In genomic region chr7:76291346-76292205, GRCh38 we compare ENCODE assay signal across 8 cellular contexts. TPM values are rescaled to one million over a fixed set of nuclear protein-coding genes. Genes with fewer than 3 reads are reported as not detected.
DNase-seq lines count a peak whose midpoint lies in the region; ATAC-seq and TF ChIP-seq lines count a peak whose summit lies in the region.

No MANE protein-coding gene starts in this region.

- no peaks in the 10 kb centered on the region for H3K27me3 ChIP-seq in testis

- DNase-seq in EL, result peak; percentile 99
- peak; percentile 94 to 96 for DNase-seq in Kasumi-1 (lab: John Stamatoyannopoulos, UW)
- DNase-seq in SK-N-MC (ENCODE audit: low read depth, low spot score), result no peak
- DNase-seq in glomerular visceral epithelial cell (ENCODE audit: extremely low spot score), result peak; percentile 98
- DNase-seq in osteocyte (ENCODE audit: extremely low spot score, unreplicated experiment), result peak; percentile 98
- peak; percentile 91 for DNase-seq in testis

- H3K36me3 ChIP-seq in SK-N-MC (ENCODE audit: insufficient read depth, low read length), result no peaks in the 10 kb centered on the region
- H3K36me3 ChIP-seq in testis (ENCODE audit: low read depth, missing control alignments), result no peaks in the 10 kb centered on the region

- no peaks in the 10 kb centered on the region for H3K27me3 Mint-ChIP-seq in activated naive CD4-positive, alpha-beta T cell treated with anti-CD3 and anti-CD28 coated beads, Interleukin-2, amount 50 U/mL, for 24 hours
- H3K27me3 Mint-ChIP-seq in osteocyte (ENCODE audit: unreplicated experiment), result no peaks in the 10 kb centered on the region

- H3K9me3 Mint-ChIP-seq in activated naive CD4-positive, alpha-beta T cell treated with anti-CD3 and anti-CD28 coated beads, Interleukin-2, amount 50 U/mL, for 24 hours, result no peaks in the 10 kb centered on the region
- H3K9me3 Mint-ChIP-seq in osteocyte (ENCODE audit: unreplicated experiment), result no peaks in the 10 kb centered on the region

- H3K9me3 ChIP-seq in SK-N-MC (ENCODE audit: low read depth, low read length), result no peaks in the 10 kb centered on the region
- H3K9me3 ChIP-seq in testis, result no peaks in the 10 kb centered on the region

- H3K4me3 ChIP-seq in SK-N-MC (peak overlapping the region; percentile 62), testis (no peak overlapping the region)

- H3K27ac Mint-ChIP-seq in activated naive CD4-positive, alpha-beta T cell treated with anti-CD3 and anti-CD28 coated beads, Interleukin-2, amount 50 U/mL, for 24 hours, result peak overlapping the region; percentile 51
- H3K27ac Mint-ChIP-seq in osteocyte (ENCODE audit: unreplicated experiment), result peak overlapping the region; percentile 96

- no peak overlapping the region for H3K4me3 Mint-ChIP-seq in activated naive CD4-positive, alpha-beta T cell treated with anti-CD3 and anti-CD28 coated beads, Interleukin-2, amount 50 U/mL, for 24 hours
- H3K4me3 Mint-ChIP-seq in osteocyte (ENCODE audit: unreplicated experiment), result peak overlapping the region; percentile 60

- intact Hi-C loops in testis (cut with DNase I; ENCODE audit: low total_unique reads), result no loop called here

- ATAC-seq in GM21737 (IDR thresholded peaks at IDR 0.05; ENCODE audit: unreplicated experiment), result peak; percentile 69

- TF ChIP-seq POLR2A in testis (IDR thresholded peaks at IDR 0.05), result no peak

- WGBS in testis, 2 donors, result 23 to 31% methylated on average over 22 to 30 of the region's 30 CpGs

- H3K27ac ChIP-seq in SK-N-MC, result 0 out of 2 replicates have a peak overlapping the region, but pooled peaks have one; percentile 27
- H3K27ac ChIP-seq in testis, result peak overlapping the region; percentile 96 to 99

- H3K4me1 ChIP-seq in testis, result peaks cover 18% of the 10 kb centered on the region

- no peaks in the 10 kb centered on the region for H3K36me3 Mint-ChIP-seq in activated naive CD4-positive, alpha-beta T cell treated with anti-CD3 and anti-CD28 coated beads, Interleukin-2, amount 50 U/mL, for 24 hours
- no peaks in the 10 kb centered on the region for H3K36me3 Mint-ChIP-seq in osteocyte (ENCODE audit: unreplicated experiment)

- peaks cover 5% of the 10 kb centered on the region for H3K4me1 Mint-ChIP-seq in activated naive CD4-positive, alpha-beta T cell treated with anti-CD3 and anti-CD28 coated beads, Interleukin-2, amount 50 U/mL, for 24 hours
- H3K4me1 Mint-ChIP-seq in osteocyte (ENCODE audit: unreplicated experiment), result peaks cover 37% of the 10 kb centered on the region

- peak overlapping the region; percentile 60 for H3K9ac ChIP-seq in SK-N-MC (ENCODE audit: insufficient read length)

- TF ChIP-seq CTCF in osteocyte (IDR thresholded peaks at IDR 0.05) (peak; percentile 98), testis (IDR thresholded peaks at IDR 0.05) (peak; percentile 97 to 99 (median 97))

RNA-seq across cellular contexts. Expression of gene HSPB1, which starts 10.9 kb away (rescaled TPM):
- total RNA-seq in osteocyte (251 and 252 TPM in 2 replicates), testis (100 to 1,000 TPM; 216 to 245 TPM)
- 190 TPM for polyA plus RNA-seq in testis (ENCODE audit: insufficient read depth, low read depth, low replicate concordance)
